Comparison of ENCODE assay signal across 9 cellular contexts in genomic region chr3:188296761-188297689, GRCh38.
DNase-seq lines count a peak whose midpoint lies in the region; ATAC-seq and TF ChIP-seq lines count a peak whose summit lies in the region.
"Had no signal": no experiment of that assay in that cellular context is flagged by ENCODE, and none has a peak within 500 bp of the region (broad histone marks: within the 10 kb centered on the region; RNA-seq: fewer than 3 reads in every experiment).

No MANE protein-coding gene starts in this region.

- H3K9me3 ChIP-seq in A673 (ENCODE audit: low read depth, low read length, poor library complexity, severe bottlenecking), result no peaks in the 10 kb centered on the region
- H3K9me3 ChIP-seq in CD4-positive, alpha-beta T cell (ENCODE audit: control insufficient read depth, low read length), result no peaks in the 10 kb centered on the region

- BruUV-seq in A673 (replicated peaks; lab: Mats Ljungman, UMichigan) (no TSS peak), MCF 10A (replicated peaks; lab: Mats Ljungman, UMichigan) (no TSS peak)

- TF ChIP-seq CTCF in A673 (conservative IDR thresholded peaks at IDR 0.05; ENCODE audit: low read depth, low read length) (no peak), MCF 10A (IDR thresholded peaks at IDR 0.05; ENCODE audit: unreplicated experiment) (no peak), GM10266 (IDR thresholded peaks at IDR 0.05; ENCODE audit: control insufficient read depth, insufficient read depth, low read depth, missing control alignments) (no peak)
- no peak for TF ChIP-seq CTCF in CD4-positive, alpha-beta T cell (IDR thresholded peaks at IDR 0.05)

- peaks cover 16% of the 10 kb centered on the region for H3K4me1 ChIP-seq in A673 (ENCODE audit: insufficient read depth, low read length, poor library complexity, severe bottlenecking)

- H3K4me1 Mint-ChIP-seq in MCF 10A (ENCODE audit: insufficient read depth, unreplicated experiment), result peaks cover 48% of the 10 kb centered on the region
- H3K4me1 Mint-ChIP-seq in CD4-positive, alpha-beta T cell (ENCODE audit: low read depth), result peaks cover 42% of the 10 kb centered on the region

- H3K27me3 ChIP-seq in A673 (replicated peaks; ENCODE audit: insufficient read depth, low read depth, low read length, poor library complexity), result no peaks in the 10 kb centered on the region
- H3K27me3 ChIP-seq in CD4-positive, alpha-beta T cell (ENCODE audit: control insufficient read depth, insufficient read depth, low read length), result no peaks in the 10 kb centered on the region

- CTCF ChIA-PET in A673 (lab: Charles Lee) (no interaction called here), MCF 10A (lab: Yijun Ruan, JAX) (interaction anchor here (0.6 to 1.2 kb wide), 11 partner anchors 25 to 1554 kb away, joined by 3 to 4 read pairs (median 3); partner anchors contain the start of gene BCL6)
- CTCF ChIA-PET in CD4-positive, alpha-beta T cell (lab: Charles Lee), result no interaction called here

- H3K9me3 Mint-ChIP-seq in MCF 10A (ENCODE audit: unreplicated experiment), result no peaks in the 10 kb centered on the region
- no peaks in the 10 kb centered on the region for H3K9me3 Mint-ChIP-seq in CD4-positive, alpha-beta T cell
- H3K9me3 Mint-ChIP-seq: IgD-negative memory B cell had no signal

- H3K4me3 Mint-ChIP-seq in MCF 10A (ENCODE audit: unreplicated experiment), result no peak overlapping the region
- H3K4me3 Mint-ChIP-seq in CD4-positive, alpha-beta T cell, result no peak overlapping the region

- ATAC-seq in CD4-positive, alpha-beta T cell (ENCODE audit: poor library complexity), result no peak
- no peak for ATAC-seq in GM18502 (IDR thresholded peaks at IDR 0.05; ENCODE audit: poor library complexity, unreplicated experiment)

- no peak overlapping the region for H3K4me3 ChIP-seq in A673 (ENCODE audit: low read depth, low read length, poor library complexity, severe bottlenecking)

- H3K36me3 Mint-ChIP-seq in MCF 10A (ENCODE audit: insufficient read depth, unreplicated experiment), result no peaks in the 10 kb centered on the region
- no peaks in the 10 kb centered on the region for H3K36me3 Mint-ChIP-seq in CD4-positive, alpha-beta T cell (ENCODE audit: low read depth)

- no peak overlapping the region for H3K27ac ChIP-seq in A673 (ENCODE audit: low read depth, low read length, poor library complexity, severe bottlenecking)
- H3K27ac ChIP-seq in CD4-positive, alpha-beta T cell (ENCODE audit: low read depth, low read length), result no peak overlapping the region

- intact Hi-C loops in A673 (cut with micrococcal nuclease; ENCODE audit: unreplicated experiment) (no loop called here), MCF 10A (cut with micrococcal nuclease) (loop anchor here (10.0 kb wide), 1 partner anchor 142 kb away; the partner anchor contains the start of gene LPP)
- intact Hi-C loops in CD4-positive, alpha-beta T cell (cut with DNase I, micrococcal nuclease), result no loop called here

- no peaks in the 10 kb centered on the region for H3K36me3 ChIP-seq in A673 (ENCODE audit: insufficient read depth, low read length, poor library complexity, severe bottlenecking)

- peak overlapping the region; percentile 57 for H3K27ac Mint-ChIP-seq in MCF 10A (ENCODE audit: low read depth, unreplicated experiment)
- no peak overlapping the region for H3K27ac Mint-ChIP-seq in CD4-positive, alpha-beta T cell

- DNase-seq in A673 (ENCODE audit: low spot score), result peak; percentile 48
- peak; percentile 51 for DNase-seq in LoVo (ENCODE audit: low spot score)
- DNase-seq in MCF 10A (ENCODE audit: unreplicated experiment), result peak; percentile 95
- DNase-seq in lung microvascular endothelial cell (ENCODE audit: low read depth in 2 of 2), result peak; percentile 12 to 70
- no peak for DNase-seq in iPS-NIHi11 (ENCODE audit: low spot score)
- DNase-seq in CD4-positive, alpha-beta T cell, result no peak
- no peak for DNase-seq in GM10266 (ENCODE audit: extremely low spot score)

- no peaks in the 10 kb centered on the region for H3K27me3 Mint-ChIP-seq in MCF 10A (ENCODE audit: insufficient read depth, unreplicated experiment)
- no peaks in the 10 kb centered on the region for H3K27me3 Mint-ChIP-seq in CD4-positive, alpha-beta T cell
- H3K27me3 Mint-ChIP-seq: IgD-negative memory B cell had no signal

- POLR2A ChIA-PET in A673 (lab: Charles Lee; ENCODE audit: low non-redundant PET), result interaction anchor here (0.5 kb wide), 1 partner anchor 34 kb away, joined by 3 read pairs; no protein-coding TSS in a partner anchor
- POLR2A ChIA-PET in MCF 10A (lab: Yijun Ruan, JAX), result interaction anchor here (0.8 to 1.4 kb wide), 4 partner anchors 9 to 548 kb away, joined by 3 to 4 read pairs (median 4); no protein-coding TSS in a partner anchor
- POLR2A ChIA-PET in CD4-positive, alpha-beta T cell (lab: Charles Lee), result no interaction called here

Comparison
In these comparisons a context has a peak if more than half of its experiments do, and no peak if none do; other contexts are left out.
1. DNase-seq: peak in A673 (single experiment), LoVo (single experiment), MCF 10A (single experiment) and lung microvascular endothelial cell (2 of 2); none in iPS-NIHi11 (single experiment), CD4-positive, alpha-beta T cell (0 of 10) and GM10266 (single experiment).